ENCODE assay signal across 18 cellular contexts in the genomic region with DNA sequence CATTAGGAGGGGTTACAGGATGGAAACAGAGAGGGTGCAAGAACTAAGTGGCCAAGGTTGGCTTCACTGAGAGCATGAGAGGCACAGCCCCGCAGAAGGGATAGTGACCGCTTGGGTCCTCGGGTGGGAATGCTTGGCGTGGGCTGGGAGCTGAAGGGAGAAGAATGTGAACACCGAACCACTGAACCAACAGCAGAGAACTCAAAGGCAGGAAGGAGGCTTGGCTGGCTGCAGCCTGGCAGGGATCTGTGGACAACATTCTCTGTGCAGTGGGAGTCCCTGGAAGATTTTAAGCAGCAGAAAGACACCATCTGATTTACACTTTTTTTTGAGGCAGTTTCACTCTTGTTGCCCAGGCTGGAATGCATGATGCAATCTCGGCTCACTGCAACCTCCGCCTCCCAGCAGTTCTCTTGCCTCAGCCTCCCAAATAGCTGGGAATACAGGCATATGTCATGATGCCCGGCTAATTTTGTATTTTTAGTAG. TPM values are rescaled to one million over a fixed set of nuclear protein-coding genes. Genes with fewer than 3 reads are reported as not detected.
DNase-seq lines count a peak whose midpoint lies in the region; ATAC-seq, FAIRE-seq and TF ChIP-seq lines count a peak whose summit lies in the region.
"Had no signal": no experiment of that assay in that cellular context is flagged by ENCODE, and none has a peak within 500 bp of the region (broad histone marks: within the 10 kb centered on the region; RNA-seq: fewer than 3 reads in every experiment).

No MANE protein-coding gene starts in this region.

- POLR2A ChIA-PET in HepG2 (lab: Yijun Ruan, JAX), result interaction anchor here (1.0 to 2.6 kb wide), 4 partner anchors 16 to 43 kb away, joined by 3 to 11 read pairs (median 4); partner anchors contain the start of genes SEPTIN10 and SOWAHC

- no peak overlapping the region for H2AK5ac ChIP-seq in mesendoderm (ENCODE audit: low read length)

- in situ Hi-C loops in HepG2 (cut with HindIII; ENCODE audit: extremely low pct_ligation_motif_present, low pct_unique_long_range_greater_than_20kb), result no loop called here
- in situ Hi-C loops in mammary epithelial cell (cut with MboI; ENCODE audit: low sequenced_read_pairs in 2 of 2), result no loop called here

- H3K9me3 ChIP-seq in HepG2 (ENCODE audit: low read length) (no peaks in the 10 kb centered on the region), right lobe of liver (no peaks in the 10 kb centered on the region), mammary epithelial cell (replicated peaks; ENCODE audit: insufficient read depth, low read length) (no peaks in the 10 kb centered on the region), prostate gland (no peaks in the 10 kb centered on the region)
- H3K9me3 ChIP-seq: A549, testis had no signal

- no peaks in the 10 kb centered on the region for H3K79me1 ChIP-seq in mesendoderm (ENCODE audit: low read length)

- BruUV-seq in HepG2 (replicated peaks; lab: Mats Ljungman, UMichigan) (no TSS peak), mammary epithelial cell (replicated peaks; lab: Mats Ljungman, UMichigan) (no TSS peak)

- TF ChIP-seq RAD21 in HepG2 (CRISPR knock-in tag; IDR thresholded peaks at IDR 0.05), result no peak

- H4K5ac ChIP-seq in mesendoderm (ENCODE audit: low read length), result no peak overlapping the region

- H3K4me2 ChIP-seq in HepG2 (ENCODE audit: low read depth, low read length) (peak overlapping the region; percentile 29), mammary epithelial cell (ENCODE audit: insufficient read depth, low read depth, low read length) (peak overlapping the region; percentile 49), mesendoderm (ENCODE audit: low read length) (no peak overlapping the region)
- H3K4me2 ChIP-seq: A549 had no signal

- dilution Hi-C loops in mammary epithelial cell (cut with HindIII; ENCODE audit: low sequenced_read_pairs), result loop anchor here (10.0 kb wide), 1 partner anchor 47 kb away; no protein-coding TSS in a partner anchor

- H3K4me3 ChIP-seq in HepG2 (replicated peaks in 1 of 3; ENCODE audit: insufficient read depth in 1 of 3, low read depth in 2 of 3, low read length in 3 of 3) (no peak overlapping the region), right lobe of liver (no peak overlapping the region), mammary epithelial cell (replicated peaks in 1 of 3; ENCODE audit: insufficient read depth in 1 of 3, low read depth in 2 of 3, low read length in 3 of 3) (no peak overlapping the region), mesendoderm (ENCODE audit: low read length) (no peak overlapping the region), prostate gland (no peak overlapping the region)
- H3K4me3 ChIP-seq: A549, SK-N-MC, testis had no signal

- H3K9ac ChIP-seq in HepG2 (ENCODE audit: insufficient read depth, low read depth, low read length), result 0 out of 2 replicates have a peak overlapping the region, but pooled peaks have one; percentile 17
- no peak overlapping the region for H3K9ac ChIP-seq in mammary epithelial cell (ENCODE audit: insufficient read depth, low read length)
- H3K9ac ChIP-seq in mesendoderm (ENCODE audit: low read length), result no peak overlapping the region

- CTCF ChIA-PET in HepG2 (lab: Yijun Ruan, JAX; ENCODE audit: low intra/inter-chr PET ratio, low total read pairs), result no interaction called here
- CTCF ChIA-PET in mammary epithelial cell (lab: Charles Lee; ENCODE audit: low non-redundant PET), result no interaction called here

- H3K4me1 ChIP-seq in HepG2 (ENCODE audit: insufficient read depth, low read length), result peaks cover 81% of the 10 kb centered on the region
- peaks cover 0 to 23% (median 8%) of the 10 kb centered on the region in 4 donors for H3K4me1 ChIP-seq in right lobe of liver
- H3K4me1 ChIP-seq in mammary epithelial cell (ENCODE audit: insufficient read depth, low read length), result peaks cover 7% of the 10 kb centered on the region
- H3K4me1 ChIP-seq in mesendoderm (ENCODE audit: control insufficient read depth, low read depth, low read length), result peaks cover 8% of the 10 kb centered on the region
- peaks cover 9% of the 10 kb centered on the region for H3K4me1 ChIP-seq in prostate gland (replicated peaks)

- H3K4ac ChIP-seq in mesendoderm (ENCODE audit: low read depth, low read length), result no peak overlapping the region

- H3K79me2 ChIP-seq in HepG2 (ENCODE audit: insufficient read depth, low read length) (no peaks in the 10 kb centered on the region), mammary epithelial cell (ENCODE audit: insufficient read depth, low read length) (no peaks in the 10 kb centered on the region), mesendoderm (ENCODE audit: control insufficient read depth, insufficient read depth, low read length) (no peaks in the 10 kb centered on the region)

- H3K36me3 ChIP-seq in HepG2 (replicated peaks in 1 of 2; ENCODE audit: control insufficient read depth in 1 of 2, insufficient read depth in 2 of 2, low read length in 2 of 2) (no peaks in the 10 kb centered on the region), right lobe of liver (no peaks in the 10 kb centered on the region), mammary epithelial cell (ENCODE audit: insufficient read depth, low read length) (no peaks in the 10 kb centered on the region), mesendoderm (ENCODE audit: control insufficient read depth, insufficient read depth, low read length) (no peaks in the 10 kb centered on the region), prostate gland (no peaks in the 10 kb centered on the region)

- no peak overlapping the region for H3K18ac ChIP-seq in mesendoderm (ENCODE audit: low read length)

- no peak for FAIRE-seq in HepG2 (lab: Jason Lieb, UNC)
- FAIRE-seq: A549, bronchial epithelial cell had no signal

- H2BK15ac ChIP-seq in mesendoderm (replicated peaks; ENCODE audit: low read depth), result no peak overlapping the region

- H4K8ac ChIP-seq in mesendoderm (ENCODE audit: low read depth, low read length), result no peak overlapping the region

- no peak for TF ChIP-seq EP300 in HepG2 (IDR thresholded peaks at IDR 0.05; ENCODE audit: low read depth in 2 of 2, low read length in 2 of 2)
- no peak for TF ChIP-seq EP300 in HepG2 (CRISPR knock-in tag; IDR thresholded peaks at IDR 0.05; ENCODE audit: borderline replicate concordance)

- H3K27ac ChIP-seq in HepG2 (ENCODE audit: extremely low read length, insufficient read depth, low read length) (peak overlapping the region; percentile 18), right lobe of liver (no peak overlapping the region), mammary epithelial cell (ENCODE audit: insufficient read depth, low read depth, low read length) (no peak overlapping the region), mesendoderm (ENCODE audit: low read depth, low read length) (no peak overlapping the region), prostate gland (no peak overlapping the region)
- H3K27ac ChIP-seq: SK-N-MC, testis had no signal

- no peak for DNase-seq in HepG2 (ENCODE audit: low spot score)
- no peak for DNase-seq in right lobe of liver
- no peak for DNase-seq in mammary epithelial cell
- peak; percentile 60 for DNase-seq in mesendoderm
- DNase-seq in prostate gland (ENCODE audit: low spot score), result no peak
- no peak for DNase-seq in activated CD4-positive, alpha-beta T cell treated with anti-CD3 and anti-CD28 coated beads for 1 hour
- DNase-seq: activated B cell treated with CpG ODN at 0.5 μM for 24 hours; activated gamma-delta T cell treated with Interleukin-2 at 50 U/mL for 16 hours; effector memory CD8-positive, alpha-beta T cell; GOT3; head of caudate nucleus; NCI-H510A treated with DMSO at 0.1 percent for 48 hours; testis had no signal

- intact Hi-C loops in HepG2 (cut with micrococcal nuclease; ENCODE audit: unreplicated experiment) (no loop called here), right lobe of liver (cut with DNase I) (no loop called here), mammary epithelial cell (cut with micrococcal nuclease) (loop anchor here (5.0 kb wide), 1 partner anchor 54 kb away; no protein-coding TSS in a partner anchor), prostate gland (cut with DNase I) (no loop called here)

- H2BK5ac ChIP-seq in mesendoderm (ENCODE audit: low read length), result no peak overlapping the region

- H3K27me3 ChIP-seq in HepG2 (ENCODE audit: control insufficient read depth in 1 of 2, insufficient read depth in 2 of 2, low read length in 2 of 2), result no peaks in the 10 kb centered on the region
- H3K27me3 ChIP-seq in right lobe of liver, result no peaks in the 10 kb centered on the region
- no peaks in the 10 kb centered on the region for H3K27me3 ChIP-seq in mammary epithelial cell (ENCODE audit: insufficient read depth, low read length)
- no peaks in the 10 kb centered on the region for H3K27me3 ChIP-seq in mesendoderm (ENCODE audit: insufficient read depth, low read length, poor library complexity)
- H3K27me3 ChIP-seq in prostate gland (replicated peaks; ENCODE audit: insufficient read depth), result no peaks in the 10 kb centered on the region
- H3K27me3 ChIP-seq: testis had no signal

- no peak overlapping the region for H3K56ac ChIP-seq in mesendoderm (ENCODE audit: low read length)

- TF ChIP-seq POLR2A in HepG2 (IDR thresholded peaks at IDR 0.05; ENCODE audit: insufficient read depth in 1 of 2, low read depth in 2 of 2, low read length in 2 of 2), result no peak
- TF ChIP-seq POLR2A in right lobe of liver (IDR thresholded peaks at IDR 0.05), result no peak
- TF ChIP-seq POLR2A in prostate gland (IDR thresholded peaks at IDR 0.05), result no peak

- H4K20me1 ChIP-seq in HepG2 (ENCODE audit: insufficient read depth, low read length) (no peaks in the 10 kb centered on the region), mammary epithelial cell (ENCODE audit: insufficient read depth, low read length) (no peaks in the 10 kb centered on the region)

- H2AFZ ChIP-seq in HepG2 (ENCODE audit: low read length) (peak overlapping the region; percentile 50), mammary epithelial cell (ENCODE audit: low read depth, low read length) (peak overlapping the region; percentile 74)

- WGBS in HepG2 (ENCODE audit: low lambda C conversion rate), result 76% methylated on average over 8 of the region's 8 CpGs
- 78% methylated on average over 5 of the region's 8 CpGs for WGBS in right lobe of liver (ENCODE audit: insufficient coverage, low coverage, low lambda C conversion rate, missing lambda C conversion rate)
- WGBS in mammary epithelial cell (ENCODE audit: low coverage, missing lambda C conversion rate), result 24% methylated on average over 8 of the region's 8 CpGs
- no CpG with 5 or more reads among the region's 8 CpGs for WGBS in mesendoderm (ENCODE audit: extremely low coverage, insufficient coverage, low lambda C conversion rate)
- 91% methylated on average over 8 of the region's 8 CpGs for WGBS in prostate gland

- no peak for ATAC-seq in HepG2
- no peak for ATAC-seq in right lobe of liver
- ATAC-seq in HG03175 (IDR thresholded peaks at IDR 0.05; ENCODE audit: unreplicated experiment), result no peak
- ATAC-seq in GM21723 (IDR thresholded peaks at IDR 0.05; ENCODE audit: unreplicated experiment), result no peak
- ATAC-seq: A549; effector memory CD8-positive, alpha-beta T cell had no signal

- H3K23ac ChIP-seq in mesendoderm (ENCODE audit: low read length), result no peak overlapping the region

- TF ChIP-seq CTCF in HepG2 (CRISPR knock-in tag; IDR thresholded peaks at IDR 0.05) (no peak), right lobe of liver (IDR thresholded peaks at IDR 0.05) (no peak), mammary epithelial cell (conservative IDR thresholded peaks at IDR 0.05 in 1 of 2, IDR thresholded peaks at IDR 0.05 in 1 of 2; ENCODE audit: extremely low read depth in 1 of 2, insufficient read depth in 1 of 2, low read depth in 1 of 2, low read length in 2 of 2) (no peak), prostate gland (IDR thresholded peaks at IDR 0.05) (no peak)

- no peak overlapping the region for H2BK120ac ChIP-seq in mesendoderm (ENCODE audit: low read depth, low read length)

RNA-seq across cellular contexts. Expression of gene SOWAHC, which starts 33.9 kb away (rescaled TPM):
- total RNA-seq in HepG2 (2016; rRNA removed; fragmentation: Illumina TruSeq; extraction: Trizol) (22.5 and 24.7 TPM in 2 replicates), right lobe of liver (10 to 100 TPM; 13.0 to 55.1 (median 34.4) TPM), mammary epithelial cell (100 to 1,000 TPM in 1 of 2 donors, 10 to 100 TPM in 1; 32.9 to 120 TPM), prostate gland (10 to 100 TPM; 20.7 to 24.9 TPM)
- total RNA-seq in HepG2 (2016; cell fraction: cytosol; rRNA removed; fragmentation: Illumina TruSeq; extraction: Trizol; ENCODE audit: low read depth), result 2.8 and 3.4 TPM in 2 replicates
- 23.3 TPM in 2 replicates for total RNA-seq in HepG2 (2016; cell fraction: insoluble cytoplasmic fraction; rRNA removed; fragmentation: Illumina TruSeq; extraction: Trizol)
- total RNA-seq in HepG2 (2016; cell fraction: membrane; rRNA removed; fragmentation: Illumina TruSeq; extraction: Trizol), result 18.1 and 21.3 TPM in 2 replicates
- total RNA-seq in HepG2 (2016; cell fraction: nucleus; rRNA removed; fragmentation: Illumina TruSeq; extraction: Trizol), result 15.8 TPM in 2 replicates
- polyA plus RNA-seq in HepG2 (2011; rRNA removed) (21.2 and 21.4 TPM in 2 replicates), mammary epithelial cell (12.6 TPM)
- polyA plus RNA-seq in HepG2 (2011; cell fraction: cytosol; rRNA removed), result 16.7 and 19.2 TPM in 2 replicates
- polyA plus RNA-seq in HepG2 (2011; cell fraction: nucleus; rRNA removed), result 9.7 and 10.8 TPM in 2 replicates
- 35.4 and 36.3 TPM in 2 replicates for polyA plus RNA-seq in HepG2 (2012)
- 2.6 and 2.8 TPM in 2 replicates for polyA plus RNA-seq in HepG2 (2016; cell fraction: cytosol; fragmentation: Illumina TruSeq; extraction: Trizol; ENCODE audit: low read depth)
- polyA plus RNA-seq in HepG2 (2016; cell fraction: insoluble cytoplasmic fraction; fragmentation: Illumina TruSeq; extraction: Trizol; ENCODE audit: low read depth), result 30.8 and 30.9 TPM in 2 replicates
- polyA plus RNA-seq in HepG2 (2016; cell fraction: membrane; fragmentation: Illumina TruSeq; extraction: Trizol; ENCODE audit: low read depth), result 12.6 and 14.5 TPM in 2 replicates
- polyA plus RNA-seq in HepG2 (2016; cell fraction: nucleus; fragmentation: Illumina TruSeq; extraction: Trizol; ENCODE audit: insufficient read depth, low read depth), result 25.4 and 26.3 TPM in 2 replicates
- 8.3 and 28.5 TPM in 2 replicates for polyA minus RNA-seq in HepG2 (2011; rRNA and poly(A)+ RNA removed; ENCODE audit: low replicate concordance)
- 31.9 and 34.1 TPM in 2 replicates for polyA minus RNA-seq in HepG2 (2011; cell fraction: cytosol; rRNA and poly(A)+ RNA removed)
- polyA minus RNA-seq in HepG2 (2011; cell fraction: nucleus; rRNA and poly(A)+ RNA removed), result 15.5 and 17.7 TPM in 2 replicates
- 16.3 TPM for polyA minus RNA-seq in mammary epithelial cell
- polyA plus RNA-seq in mesendoderm (2013, experiment 1 of 2), result 35.6 TPM
- polyA plus RNA-seq in mesendoderm (2013, experiment 2 of 2), result 35.7 TPM
- total RNA-seq: activated B cell treated with CpG ODN at 0.5 μM for 24 hours had no signal

RNA-seq across cellular contexts. Expression of gene SEPTIN10, which starts 34.3 kb away (rescaled TPM):
- total RNA-seq in HepG2 (2016; rRNA removed; fragmentation: Illumina TruSeq; extraction: Trizol) (67.5 and 99.8 TPM in 2 replicates), right lobe of liver (10 to 100 TPM; 34.6 to 52.8 (median 40.8) TPM), mammary epithelial cell (100 to 1,000 TPM in 1 of 2 donors, 10 to 100 TPM in 1; 76.4 to 133 TPM), prostate gland (10 to 100 TPM; 66.3 to 94.9 TPM)
- 127 and 147 TPM in 2 replicates for total RNA-seq in HepG2 (2016; cell fraction: cytosol; rRNA removed; fragmentation: Illumina TruSeq; extraction: Trizol; ENCODE audit: low read depth)
- total RNA-seq in HepG2 (2016; cell fraction: insoluble cytoplasmic fraction; rRNA removed; fragmentation: Illumina TruSeq; extraction: Trizol), result 68.9 and 96.4 TPM in 2 replicates
- total RNA-seq in HepG2 (2016; cell fraction: membrane; rRNA removed; fragmentation: Illumina TruSeq; extraction: Trizol), result 82.3 and 91.0 TPM in 2 replicates
- total RNA-seq in HepG2 (2016; cell fraction: nucleus; rRNA removed; fragmentation: Illumina TruSeq; extraction: Trizol), result 59.8 and 61.0 TPM in 2 replicates
- polyA plus RNA-seq in HepG2 (2011; rRNA removed) (40.3 and 45.8 TPM in 2 replicates), mammary epithelial cell (50.8 TPM)
- polyA plus RNA-seq in HepG2 (2011; cell fraction: cytosol; rRNA removed), result 21.7 and 32.6 TPM in 2 replicates
- 33.2 and 41.7 TPM in 2 replicates for polyA plus RNA-seq in HepG2 (2011; cell fraction: nucleus; rRNA removed)
- polyA plus RNA-seq in HepG2 (2012), result 73.2 and 109 TPM in 2 replicates
- polyA plus RNA-seq in HepG2 (2016; cell fraction: cytosol; fragmentation: Illumina TruSeq; extraction: Trizol; ENCODE audit: low read depth), result 13.9 and 14.1 TPM in 2 replicates
- 101 and 102 TPM in 2 replicates for polyA plus RNA-seq in HepG2 (2016; cell fraction: insoluble cytoplasmic fraction; fragmentation: Illumina TruSeq; extraction: Trizol; ENCODE audit: low read depth)
- polyA plus RNA-seq in HepG2 (2016; cell fraction: membrane; fragmentation: Illumina TruSeq; extraction: Trizol; ENCODE audit: low read depth), result 27.0 and 27.3 TPM in 2 replicates
- polyA plus RNA-seq in HepG2 (2016; cell fraction: nucleus; fragmentation: Illumina TruSeq; extraction: Trizol; ENCODE audit: insufficient read depth, low read depth), result 55.0 TPM in 2 replicates
- polyA minus RNA-seq in HepG2 (2011; rRNA and poly(A)+ RNA removed; ENCODE audit: low replicate concordance), result 19.0 and 33.7 TPM in 2 replicates
- 67.6 and 75.0 TPM in 2 replicates for polyA minus RNA-seq in HepG2 (2011; cell fraction: cytosol; rRNA and poly(A)+ RNA removed)
- polyA minus RNA-seq in HepG2 (2011; cell fraction: nucleus; rRNA and poly(A)+ RNA removed), result 90.5 and 106 TPM in 2 replicates
- 63.0 TPM for polyA minus RNA-seq in mammary epithelial cell
- polyA plus RNA-seq in mesendoderm (2013, experiment 1 of 2), result 77.3 TPM
- 78.7 TPM for polyA plus RNA-seq in mesendoderm (2013, experiment 2 of 2)
